Comparison of ENCODE assay signal across 1 cellular context in the genomic region with DNA sequence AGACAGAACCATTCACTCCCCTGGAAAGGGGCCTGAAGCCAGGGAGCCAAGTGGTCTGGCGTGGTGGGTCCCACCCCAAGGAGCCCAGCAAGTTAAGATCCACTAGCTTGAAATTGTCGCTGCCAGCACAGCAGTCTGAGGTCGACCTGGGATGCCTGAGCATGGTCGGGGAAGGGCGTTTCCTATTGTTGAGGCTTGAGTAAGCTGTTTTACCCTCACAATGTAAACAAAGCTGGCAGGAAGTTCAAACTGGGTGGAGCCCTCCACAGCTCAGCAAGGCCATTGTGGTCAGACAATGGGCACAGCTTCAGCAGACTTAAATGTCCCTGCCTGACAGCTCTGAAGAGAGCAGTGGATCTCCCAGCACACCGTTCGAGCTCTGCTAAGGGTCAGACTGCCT.
TF ChIP-seq lines count a peak whose summit lies in the region.

No MANE protein-coding gene starts in this region.

TF ChIP-seq in HepG2, 621 proteins besides CTCF, POLR2A, EP300 and RAD21:
- peak; percentile 18; the same call in 1 of the 2 replicates for TF ChIP-seq SOX5 (CRISPR knock-in tag; IDR thresholded peaks at IDR 0.05; ENCODE audit: borderline replicate concordance)
- TF ChIP-seq MZF1 (CRISPR knock-in tag; IDR thresholded peaks at IDR 0.05; ENCODE audit: borderline replicate concordance): no peak
- TF ChIP-seq SOX6 (IDR thresholded peaks at IDR 0.05): no peak
- 0 out of 2 replicates have a peak, but pooled peaks have one; percentile 18 for TF ChIP-seq SOX6 (CRISPR knock-in tag; IDR thresholded peaks at IDR 0.05)
- no peak for TF ChIP-seq SOX13 (IDR thresholded peaks at IDR 0.05)
- peak in 1 of 2 experiments; percentile 52; a peak in 2 of 4 replicates for TF ChIP-seq SOX13 (CRISPR knock-in tag; conservative IDR thresholded peaks at IDR 0.05 in 1 of 2, IDR thresholded peaks at IDR 0.05 in 1 of 2)
